In genomic region chr18:47795448-47795843, GRCh38 we compare ENCODE assay signal across 25 cellular contexts.
DNase-seq lines count a peak whose midpoint lies in the region; ATAC-seq and TF ChIP-seq lines count a peak whose summit lies in the region.
"Had no signal": no experiment of that assay in that cellular context is flagged by ENCODE, and none has a peak within 500 bp of the region (broad histone marks: within the 10 kb centered on the region; RNA-seq: fewer than 3 reads in every experiment).

No MANE protein-coding gene starts in this region.

- H3K4me1 Mint-ChIP-seq in GM23338: peaks cover 15% of the 10 kb centered on the region
- H3K4me1 Mint-ChIP-seq: activated B cell treated with CpG ODN at 0.5 μM for 24 hours; stimulated activated memory B cell treated with anti-CD40 and anti-IgM and Interleukin-4, amounts not matched to agents 10 μg/mL and 1 μg/mL and 100 μg/mL, for 72 hours had no signal

- no peaks in the 10 kb centered on the region for H4K20me1 ChIP-seq in GM23338 (replicated peaks; ENCODE audit: insufficient read depth)
- H4K20me1 ChIP-seq: BLaER1 treated with 17β-estradiol and CSF1 and Interleukin-3, amounts not matched to agents 10 nM and 100 nM had no signal

- H3K4me1 ChIP-seq in GM23338 (ENCODE audit: insufficient read depth) (peaks cover 4% of the 10 kb centered on the region; the same call in 1 of the 2 replicates), muscle layer of colon (ENCODE audit: insufficient read depth, low read length) (peaks cover 13% of the 10 kb centered on the region)

- H3K9ac ChIP-seq in muscle layer of colon (ENCODE audit: low read length): no peak overlapping the region
- H3K9ac ChIP-seq: BLaER1 treated with 17β-estradiol and CSF1 and Interleukin-3, amounts not matched to agents 10 nM and 100 nM had no signal

- TF ChIP-seq CTCF in GM23338 (conservative IDR thresholded peaks at IDR 0.05; ENCODE audit: low read depth in 2 of 2): no peak
- TF ChIP-seq CTCF in choroid plexus epithelial cell (conservative IDR thresholded peaks at IDR 0.05; ENCODE audit: low read depth, low read length): no peak

- H3K36me3 Mint-ChIP-seq in GM23338 (ENCODE audit: low read depth): no peaks in the 10 kb centered on the region; the same call in 2 of the 3 replicates
- H3K36me3 Mint-ChIP-seq: mesothelial cell of epicardium; naive B cell; stimulated activated memory B cell treated with anti-CD40 and anti-IgM and Interleukin-4, amounts not matched to agents 10 μg/mL and 1 μg/mL and 100 μg/mL, for 72 hours; type B pancreatic cell had no signal

- no peaks in the 10 kb centered on the region for H3K9me3 Mint-ChIP-seq in GM23338
- H3K9me3 Mint-ChIP-seq: activated B cell treated with CpG ODN at 0.5 μM for 24 hours; mesothelial cell of epicardium; stimulated activated memory B cell treated with anti-CD40 and anti-IgM and Interleukin-4, amounts not matched to agents 10 μg/mL and 1 μg/mL and 100 μg/mL, for 72 hours; T-helper 1 cell treated with Interleukin-12 subunit alpha and Interleukin-12 subunit beta and Interleukin-4 antibody, amounts not matched to agents 30 μg/mL and 1 μg/mL, for 36 hours; type B pancreatic cell had no signal

- H2AFZ ChIP-seq in GM23338: peak overlapping the region; percentile 76; the same call in 1 of the 2 replicates

- H3K27ac ChIP-seq in GM23338 (ENCODE audit: low read depth) (no peak overlapping the region), muscle layer of colon (ENCODE audit: low read depth, low read length) (peak overlapping the region; percentile 34)
- H3K27ac ChIP-seq: BLaER1 treated with 17β-estradiol and CSF1 and Interleukin-3, amounts not matched to agents 10 nM and 100 nM; SK-N-MC; skin epidermis had no signal

- H3K27ac Mint-ChIP-seq in GM23338: no peak overlapping the region
- H3K27ac Mint-ChIP-seq: activated B cell treated with CpG ODN at 0.5 μM for 24 hours; mesothelial cell of epicardium; stimulated activated memory B cell treated with anti-CD40 and anti-IgM and Interleukin-4, amounts not matched to agents 10 μg/mL and 1 μg/mL and 100 μg/mL, for 72 hours; T-helper 1 cell treated with Interleukin-12 subunit alpha and Interleukin-12 subunit beta and Interleukin-4 antibody, amounts not matched to agents 30 μg/mL and 1 μg/mL, for 36 hours; type B pancreatic cell had no signal

- H3K4me3 ChIP-seq in GM23338: no peak overlapping the region
- H3K4me3 ChIP-seq in choroid plexus epithelial cell (ENCODE audit: low read depth, low read length): no peak overlapping the region
- no peak overlapping the region for H3K4me3 ChIP-seq in muscle layer of colon (ENCODE audit: low read depth in 1 of 2, low read length in 2 of 2)
- H3K4me3 ChIP-seq: BLaER1 treated with 17β-estradiol and CSF1 and Interleukin-3, amounts not matched to agents 10 nM and 100 nM; SK-N-MC; skin epidermis had no signal

- H3K9me3 ChIP-seq in muscle layer of colon (ENCODE audit: low read length): no peaks in the 10 kb centered on the region
- H3K9me3 ChIP-seq: BLaER1 treated with 17β-estradiol and CSF1 and Interleukin-3, amounts not matched to agents 10 nM and 100 nM had no signal

- DNase-seq in GM23338 (ENCODE audit: low spot score): no peak
- DNase-seq in M059J (ENCODE audit: low read depth): peak; percentile 10
- peak; percentile 19 for DNase-seq in choroid plexus epithelial cell (ENCODE audit: low read depth)
- DNase-seq in activated CD4-positive, CD25-positive, alpha-beta regulatory T cell treated with anti-CD3 and anti-CD28 coated beads, Interleukin-2, amount 50 U/mL, for 72 hours: no peak
- no peak for DNase-seq in activated CD4-positive, alpha-beta T cell treated with anti-CD3 and anti-CD28 coated beads, Interleukin-2, amount 50 U/mL, for 4 hours
- DNase-seq: activated B cell treated with CpG ODN at 0.5 μM for 24 hours; activated T-cell treated with anti-CD3 and anti-CD28 coated beads, Interleukin-2, amount 50 U/mL, for 48 hours; cerebellar nuclear complex; COR-L47; DND-41; GF-D8; naive B cell; NCI-H1694 treated with DMSO at 0.1 percent for 48 hours; NCI-H446 treated with DMSO at 0.1 percent for 48 hours; NCI-H82; RPMI8226 had no signal

- ATAC-seq in GM23338 (no peak), HG03432 (IDR thresholded peaks at IDR 0.05; ENCODE audit: unreplicated experiment) (no peak)
- ATAC-seq: stimulated activated memory B cell treated with anti-CD40 and anti-IgM and Interleukin-4, amounts not matched to agents 10 μg/mL and 1 μg/mL and 100 μg/mL, for 72 hours had no signal

- no peaks in the 10 kb centered on the region for H3K9me2 ChIP-seq in GM23338 (ENCODE audit: insufficient read depth)

- H3K4me2 ChIP-seq in GM23338: no peak overlapping the region

- H3K36me3 ChIP-seq in GM23338 (ENCODE audit: insufficient read depth) (no peaks in the 10 kb centered on the region), muscle layer of colon (ENCODE audit: insufficient read depth, low read length) (no peaks in the 10 kb centered on the region)
- H3K36me3 ChIP-seq: BLaER1 treated with 17β-estradiol and CSF1 and Interleukin-3, amounts not matched to agents 10 nM and 100 nM had no signal

- H3K27me3 ChIP-seq in GM23338 (ENCODE audit: insufficient read depth): no peaks in the 10 kb centered on the region
- no peaks in the 10 kb centered on the region for H3K27me3 ChIP-seq in muscle layer of colon (ENCODE audit: control insufficient read depth in 1 of 2, insufficient read depth in 2 of 2, low read length in 2 of 2)
- H3K27me3 ChIP-seq: BLaER1 treated with 17β-estradiol and CSF1 and Interleukin-3, amounts not matched to agents 10 nM and 100 nM had no signal

- H3K79me2 ChIP-seq in GM23338 (replicated peaks; ENCODE audit: insufficient read depth): no peaks in the 10 kb centered on the region

- H3K4me3 Mint-ChIP-seq in GM23338: no peak overlapping the region
- H3K4me3 Mint-ChIP-seq: activated B cell treated with CpG ODN at 0.5 μM for 24 hours; mesothelial cell of epicardium; naive B cell; stimulated activated memory B cell treated with anti-CD40 and anti-IgM and Interleukin-4, amounts not matched to agents 10 μg/mL and 1 μg/mL and 100 μg/mL, for 72 hours; T-helper 1 cell treated with Interleukin-12 subunit alpha and Interleukin-12 subunit beta and Interleukin-4 antibody, amounts not matched to agents 30 μg/mL and 1 μg/mL, for 36 hours; type B pancreatic cell had no signal

- peaks cover 11% of the 10 kb centered on the region for H3K27me3 Mint-ChIP-seq in GM23338 (ENCODE audit: insufficient read depth, low read depth, poor library complexity)

- no peaks in the 10 kb centered on the region for H3F3A ChIP-seq in GM23338 (replicated peaks; ENCODE audit: low read depth)

TF ChIP-seq in GM23338, 12 proteins besides CTCF, POLR2A, EP300 and RAD21:
- TF ChIP-seq STAT1 (IDR thresholded peaks at IDR 0.05; ENCODE audit: unreplicated experiment): no peak
- TF ChIP-seq EZH2phosphoT487 (IDR thresholded peaks at IDR 0.05; ENCODE audit: unreplicated experiment): no peak
- TF ChIP-seq ZNF114 (CRISPR knock-in tag; IDR thresholded peaks at IDR 0.05): no peak
- TF ChIP-seq CREB1 (CRISPR knock-in tag; IDR thresholded peaks at IDR 0.05; ENCODE audit: low read depth): no peak
- TF ChIP-seq NANOG (IDR thresholded peaks at IDR 0.05; ENCODE audit: borderline replicate concordance): no peak
- no peak for TF ChIP-seq POLR2AphosphoS5 (IDR thresholded peaks at IDR 0.05; ENCODE audit: low read depth)
- TF ChIP-seq EZH2 (IDR thresholded peaks at IDR 0.05; ENCODE audit: low read depth, unreplicated experiment): no peak

Comparison
In these comparisons a context has a peak if more than half of its experiments do, and no peak if none do; other contexts are left out.
1. DNase-seq: peak in M059J (single experiment) and choroid plexus epithelial cell (single experiment); none in GM23338 (single experiment), activated CD4-positive, CD25-positive, alpha-beta regulatory T cell treated with anti-CD3 and anti-CD28 coated beads, Interleukin-2, amount 50 U/mL, for 72 hours (single experiment) and activated CD4-positive, alpha-beta T cell treated with anti-CD3 and anti-CD28 coated beads, Interleukin-2, amount 50 U/mL, for 4 hours (0 of 2).